In genomic region chr10:103231047-103231551, GRCh38 we compare ENCODE assay signal across 11 cellular contexts. TPM values are rescaled to one million over a fixed set of nuclear protein-coding genes. Genes with fewer than 3 reads are reported as not detected.
DNase-seq lines count a peak whose midpoint lies in the region; ATAC-seq and TF ChIP-seq lines count a peak whose summit lies in the region.
"Had no signal": no experiment of that assay in that cellular context is flagged by ENCODE, and none has a peak within 500 bp of the region (broad histone marks: within the 10 kb centered on the region; RNA-seq: fewer than 3 reads in every experiment).

No MANE protein-coding gene starts in this region.

- H4K20me1 ChIP-seq in PC-3 (ENCODE audit: low read length), result no peaks in the 10 kb centered on the region

- no peaks in the 10 kb centered on the region for H3K36me3 ChIP-seq in PC-3 (ENCODE audit: low read depth, low read length)
- no peaks in the 10 kb centered on the region for H3K36me3 ChIP-seq in esophagus squamous epithelium
- no peaks in the 10 kb centered on the region for H3K36me3 ChIP-seq in mucosa of stomach (ENCODE audit: control insufficient read depth, insufficient read depth, low read length)

- no peak for TF ChIP-seq POLR2A in esophagus squamous epithelium (IDR thresholded peaks at IDR 0.05)

- peaks cover 4% of the 10 kb centered on the region for H3K27me3 Mint-ChIP-seq in glutamatergic neuron (ENCODE audit: unreplicated experiment)

- peaks cover 8% of the 10 kb centered on the region for H3F3A ChIP-seq in PC-3 (ENCODE audit: low read length, unreplicated experiment)

- no peak overlapping the region for H3K4me3 ChIP-seq in AG04449 (ENCODE audit: low read depth, low read length)
- peak overlapping the region; percentile 22; the same call in 1 of the 2 replicates for H3K4me3 ChIP-seq in PC-3 (ENCODE audit: low read length)
- no peak overlapping the region for H3K4me3 ChIP-seq in esophagus squamous epithelium
- no peak overlapping the region for H3K4me3 ChIP-seq in mucosa of stomach (ENCODE audit: low read length)

- no peaks in the 10 kb centered on the region for H3K9me3 ChIP-seq in PC-3 (ENCODE audit: low read length)
- H3K9me3 ChIP-seq in esophagus squamous epithelium, result no peaks in the 10 kb centered on the region
- no peaks in the 10 kb centered on the region for H3K9me3 ChIP-seq in mucosa of stomach (ENCODE audit: control insufficient read depth, low read length)

- H3K9ac ChIP-seq in PC-3 (ENCODE audit: low read length) (peak overlapping the region; percentile 30), mucosa of stomach (ENCODE audit: low read length) (peak overlapping the region; percentile 5)

- no peaks in the 10 kb centered on the region for H3K9me3 Mint-ChIP-seq in glutamatergic neuron (ENCODE audit: unreplicated experiment)
- H3K9me3 Mint-ChIP-seq: CD8-positive, alpha-beta memory T cell had no signal

- no peaks in the 10 kb centered on the region for H3K36me3 Mint-ChIP-seq in glutamatergic neuron (ENCODE audit: unreplicated experiment)
- H3K36me3 Mint-ChIP-seq: CD8-positive, alpha-beta memory T cell had no signal

- ATAC-seq in PC-3 (peak; percentile 67), GM18867 (IDR thresholded peaks at IDR 0.05; ENCODE audit: unreplicated experiment) (no peak)

- CTCF ChIA-PET in AG04449 (lab: Yijun Ruan, JAX) (interaction anchor here (1.0 to 3.2 kb wide), 3 partner anchors 11 to 40 kb away, joined by 3 to 11 read pairs (median 6); no protein-coding TSS in a partner anchor), PC-3 (lab: Charles Lee) (interaction anchor here (0.5 to 0.8 kb wide), 4 partner anchors 39 to 67 kb away, joined by 3 read pairs; no protein-coding TSS in a partner anchor)

- H3K79me2 ChIP-seq in PC-3 (ENCODE audit: low read length), result no peaks in the 10 kb centered on the region

- H3K9me2 ChIP-seq in PC-3 (replicated peaks; ENCODE audit: low read length), result no peaks in the 10 kb centered on the region

- no peaks in the 10 kb centered on the region for H3K4me1 Mint-ChIP-seq in glutamatergic neuron (ENCODE audit: low read depth, unreplicated experiment)
- H3K4me1 Mint-ChIP-seq: CD8-positive, alpha-beta memory T cell had no signal

- TF ChIP-seq CTCF in AG04449 (IDR thresholded peaks at IDR 0.05; ENCODE audit: insufficient read depth, low read length, missing control alignments) (no peak), PC-3 (conservative IDR thresholded peaks at IDR 0.05; ENCODE audit: low read depth, low read length) (no peak), esophagus squamous epithelium (IDR thresholded peaks at IDR 0.05) (no peak), glutamatergic neuron (IDR thresholded peaks at IDR 0.05; ENCODE audit: partially characterized antibody, unreplicated experiment) (no peak)

- peak overlapping the region; percentile 88 for H3K27ac ChIP-seq in PC-3 (ENCODE audit: low read length)
- H3K27ac ChIP-seq in esophagus squamous epithelium, result peak overlapping the region in 3 of 4 donors; percentile 1 to 52 (median 42)

- H3K4me1 ChIP-seq in PC-3 (ENCODE audit: insufficient read depth, low read length) (peaks cover 55% of the 10 kb centered on the region), esophagus squamous epithelium (peaks cover 7 to 70% (median 31%) of the 10 kb centered on the region in 3 donors), mucosa of stomach (ENCODE audit: control insufficient read depth, insufficient read depth, low read length) (peaks cover 24% of the 10 kb centered on the region)

- POLR2A ChIA-PET in AG04449 (lab: Yijun Ruan, JAX), result interaction anchor here (0.6 to 2.7 kb wide), 7 partner anchors 15 to 267 kb away, joined by 3 to 30 read pairs (median 4); partner anchors contain the start of gene NT5C2
- POLR2A ChIA-PET in PC-3 (lab: Charles Lee; ENCODE audit: unreplicated experiment), result interaction anchor here (0.6 to 1.5 kb wide), 5 partner anchors 10 to 46 kb away, joined by 3 to 9 read pairs (median 7); partner anchors contain the start of gene NT5C2

- H3K4me2 ChIP-seq in PC-3 (ENCODE audit: low read length), result peak overlapping the region; percentile 64

- 56 to 61% methylated on average over 4 of the region's 4 CpGs for WGBS in esophagus squamous epithelium, 2 donors

- no peak overlapping the region for H2AFZ ChIP-seq in PC-3 (ENCODE audit: low read length)

- BruUV-seq in PC-3 (replicated peaks; lab: Mats Ljungman, UMichigan), result TSS peak; percentile 73

- H3K27me3 ChIP-seq in PC-3 (ENCODE audit: low read length) (no peaks in the 10 kb centered on the region), esophagus squamous epithelium (no peaks in the 10 kb centered on the region), mucosa of stomach (ENCODE audit: control insufficient read depth, insufficient read depth, low read length) (no peaks in the 10 kb centered on the region)

- intact Hi-C loops in PC-3 (cut with micrococcal nuclease) (no loop called here), esophagus squamous epithelium (cut with DNase I) (no loop called here)

- DNase-seq in AG04449 (ENCODE audit: low read depth, low spot score) (peak; percentile 87), PC-3 (peak; percentile 94), esophagus squamous epithelium (lab: John Stamatoyannopoulos, UW) (no peak), NCI-H128 (lab: John Stamatoyannopoulos, UW; ENCODE audit: unreplicated experiment) (no peak), glutamatergic neuron (no peak)
- no peak for DNase-seq in activated CD8-positive, alpha-beta memory T cell treated with anti-CD3 and anti-CD28 coated beads, Interleukin-2, amount 50 U/mL, for 4 hours
- DNase-seq: CD8-positive, alpha-beta memory T cell; cerebellar nuclear complex; GOT3 had no signal

- H3K4me3 Mint-ChIP-seq in glutamatergic neuron (ENCODE audit: unreplicated experiment), result no peak overlapping the region
- H3K4me3 Mint-ChIP-seq: CD8-positive, alpha-beta memory T cell had no signal

- H3K27ac Mint-ChIP-seq in glutamatergic neuron (ENCODE audit: unreplicated experiment), result no peak overlapping the region
- H3K27ac Mint-ChIP-seq: CD8-positive, alpha-beta memory T cell had no signal

RNA-seq across cellular contexts. Expression of gene RPEL1, which starts 14.6 kb away (rescaled TPM):
- total RNA-seq in PC-3 (2014; rRNA removed), result not detected in 2 replicates
- total RNA-seq in esophagus squamous epithelium, result not detected
- not detected for total RNA-seq in glutamatergic neuron (ENCODE audit: unreplicated experiment)
- total RNA-seq: CD8-positive, alpha-beta memory T cell had no signal

RNA-seq across cellular contexts. Expression of gene NT5C2, which starts 38.0 kb away (rescaled TPM):
- 48.3 and 74.6 TPM in 2 replicates for total RNA-seq in PC-3 (2014; rRNA removed)
- 10 to 100 TPM; 91.2 to 98.3 (median 92.5) TPM for total RNA-seq in esophagus squamous epithelium
- 68.5 TPM for total RNA-seq in glutamatergic neuron (ENCODE audit: unreplicated experiment)

RNA-seq across cellular contexts. Expression of gene INA, which starts 45.8 kb away (rescaled TPM):
- total RNA-seq in PC-3 (2014; rRNA removed) (not detected in 2 replicates), esophagus squamous epithelium (1 to 10 TPM in 3 of 4 donors, under 1 TPM in 1; 0.38 to 2.5 (median 1.4) TPM), glutamatergic neuron (ENCODE audit: unreplicated experiment) (625 TPM)

Comparison
In these comparisons a context has a peak if more than half of its experiments do, and no peak if none do; other contexts are left out.
1. DNase-seq: peak in AG04449 (single experiment) and PC-3 (single experiment); none in esophagus squamous epithelium (single experiment), NCI-H128 (single experiment), glutamatergic neuron (single experiment) and activated CD8-positive, alpha-beta memory T cell treated with anti-CD3 and anti-CD28 coated beads, Interleukin-2, amount 50 U/mL, for 4 hours (single experiment).
2. RNA of gene INA, which starts 45.8 kb away (total RNA-seq): 625 TPM in glutamatergic neuron (single experiment); 0.38 to 2.5 TPM in esophagus squamous epithelium and not detected in PC-3; every median in the first group is over 100 times any median in the second.